9 cellular contexts compared by ENCODE assay signal in the genomic region with DNA sequence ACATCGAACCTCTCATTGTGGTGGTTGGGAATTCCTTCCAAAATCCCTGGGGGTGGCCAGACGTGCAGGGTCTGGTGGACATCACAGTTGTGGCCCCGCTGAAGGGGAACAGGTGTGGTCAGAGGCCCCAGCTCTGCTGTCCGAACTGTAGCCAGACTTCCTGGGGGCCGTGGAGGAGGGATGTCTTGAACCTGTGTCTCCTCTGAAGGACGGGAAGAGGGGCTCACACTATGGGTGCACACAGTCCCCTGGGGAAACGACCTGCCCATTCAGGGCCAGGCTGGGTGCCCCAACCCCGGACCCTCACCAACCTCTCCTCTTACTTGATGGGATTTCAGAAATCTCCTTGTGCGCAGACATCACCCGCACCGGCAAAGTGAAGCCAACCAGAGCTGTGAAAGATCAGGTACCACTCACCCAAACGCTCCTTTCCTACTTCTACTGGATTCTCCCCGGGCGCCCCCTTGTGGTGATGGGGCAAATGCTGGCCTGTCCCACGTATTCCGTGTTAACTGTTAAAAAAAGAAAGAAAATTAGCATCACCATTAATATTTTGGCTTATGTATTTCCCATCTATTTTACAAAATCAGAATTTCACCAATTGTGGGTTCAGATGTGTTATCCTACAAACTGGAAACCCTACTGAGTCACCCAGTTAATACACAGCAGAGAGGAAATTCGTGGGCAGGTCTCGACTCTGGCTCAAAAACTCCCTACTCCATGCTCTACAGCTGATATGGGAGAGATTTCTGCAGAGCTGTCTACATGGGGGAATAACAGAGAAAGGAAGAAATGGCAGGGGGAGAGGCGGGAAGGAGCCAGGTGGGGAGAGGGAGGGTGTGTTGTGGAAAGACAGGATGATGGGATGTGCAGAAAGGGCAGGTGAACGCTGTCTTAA. TPM values are rescaled to one million over a fixed set of nuclear protein-coding genes. Genes with fewer than 3 reads are reported as not detected.
A peak's percentile ranks its signal among the peaks of the same experiment; 100 is the strongest.
DNase-seq lines count a peak whose midpoint lies in the region; ATAC-seq, FAIRE-seq and TF ChIP-seq lines count a peak whose summit lies in the region.
"Had no signal": no experiment of that assay in that cellular context is flagged by ENCODE, and none has a peak within 500 bp of the region (broad histone marks: within the 10 kb centered on the region; RNA-seq: fewer than 3 reads in every experiment).

No MANE protein-coding gene starts in this region.

- H3K36me3 Mint-ChIP-seq in naive thymus-derived CD8-positive, alpha-beta T cell, result peaks cover 0 to 5% (median 0%) of the 10 kb centered on the region in 3 donors
- peaks cover 3% of the 10 kb centered on the region in 2 donors for H3K36me3 Mint-ChIP-seq in stimulated activated naive B cell treated with anti-CD40 and anti-IgM and Interleukin-4, amounts not matched to agents 10 μg/mL and 1 μg/mL and 100 μg/mL, for 72 hours

- H3K4me1 Mint-ChIP-seq in naive thymus-derived CD8-positive, alpha-beta T cell, result peaks cover 0 to 8% (median under 1%) of the 10 kb centered on the region in 4 donors
- peaks cover 1 to 6% of the 10 kb centered on the region in 2 donors for H3K4me1 Mint-ChIP-seq in stimulated activated naive B cell treated with anti-CD40 and anti-IgM and Interleukin-4, amounts not matched to agents 10 μg/mL and 1 μg/mL and 100 μg/mL, for 72 hours

- no peak overlapping the region for H3K4me3 Mint-ChIP-seq in naive thymus-derived CD8-positive, alpha-beta T cell
- H3K4me3 Mint-ChIP-seq in stimulated activated naive B cell treated with anti-CD40 and anti-IgM and Interleukin-4, amounts not matched to agents 10 μg/mL and 1 μg/mL and 100 μg/mL, for 72 hours, result no peak overlapping the region

- H3K27ac Mint-ChIP-seq in naive thymus-derived CD8-positive, alpha-beta T cell, result no peak overlapping the region
- peak overlapping the region; percentile 9 for H3K27ac Mint-ChIP-seq in stimulated activated naive B cell treated with anti-CD40 and anti-IgM and Interleukin-4, amounts not matched to agents 10 μg/mL and 1 μg/mL and 100 μg/mL, for 72 hours

- peak; percentile 52 to 54 for ATAC-seq in naive thymus-derived CD8-positive, alpha-beta T cell
- ATAC-seq in stimulated activated naive B cell treated with anti-CD40 and anti-IgM and Interleukin-4, amounts not matched to agents 10 μg/mL and 1 μg/mL and 100 μg/mL, for 72 hours (replicated peaks), result peak; percentile 75 to 84

- POLR2A ChIA-PET in naive thymus-derived CD8-positive, alpha-beta T cell (lab: Charles Lee), result no interaction called here

- H3K4me3 ChIP-seq in epithelial cell of proximal tubule (ENCODE audit: low read depth, low read length), result no peak overlapping the region

- peaks cover 6 to 45% (median 11%) of the 10 kb centered on the region in 5 donors for H3K27me3 Mint-ChIP-seq in naive thymus-derived CD8-positive, alpha-beta T cell
- peaks cover 36 to 37% of the 10 kb centered on the region in 2 donors for H3K27me3 Mint-ChIP-seq in stimulated activated naive B cell treated with anti-CD40 and anti-IgM and Interleukin-4, amounts not matched to agents 10 μg/mL and 1 μg/mL and 100 μg/mL, for 72 hours

- no peak for TF ChIP-seq POLR2A in H54 (IDR thresholded peaks at IDR 0.05; ENCODE audit: low read depth, low read length)

- FAIRE-seq in H54 (lab: Jason Lieb, UNC), result no peak

- peak; percentile 98 for TF ChIP-seq CTCF in epithelial cell of proximal tubule (conservative IDR thresholded peaks at IDR 0.05; ENCODE audit: low read depth, low read length)

- peaks cover 0 to 6% (median 0%) of the 10 kb centered on the region in 9 donors for H3K9me3 Mint-ChIP-seq in naive thymus-derived CD8-positive, alpha-beta T cell
- peaks cover 5 to 8% of the 10 kb centered on the region in 2 donors for H3K9me3 Mint-ChIP-seq in stimulated activated naive B cell treated with anti-CD40 and anti-IgM and Interleukin-4, amounts not matched to agents 10 μg/mL and 1 μg/mL and 100 μg/mL, for 72 hours

- DNase-seq in AG20443 (ENCODE audit: low spot score) (peak; percentile 71), H54 (ENCODE audit: insufficient read length, low spot score) (peak; percentile 38), NCI-H69 (lab: John Stamatoyannopoulos, UW) (peak; percentile 63), epithelial cell of proximal tubule (ENCODE audit: low read depth) (no peak), cerebellar nuclear complex (lab: John Stamatoyannopoulos, UW) (no peak)
- DNase-seq in activated CD8-positive, alpha-beta memory T cell treated with anti-CD3 and anti-CD28 coated beads for 48 hours (ENCODE audit: low read depth in 2 of 3, low spot score in 2 of 3), result peak; percentile 14 to 70 (median 60)
- peak; percentile 22 to 77 (median 54) for DNase-seq in naive thymus-derived CD8-positive, alpha-beta T cell
- DNase-seq in stimulated activated naive B cell treated with anti-CD40 and anti-IgM and Interleukin-4, amounts not matched to agents 10 μg/mL and 1 μg/mL and 100 μg/mL, for 72 hours, result peak; percentile 15

RNA-seq across cellular contexts. Expression of a gene that starts 28.1 kb away (rescaled TPM):
- total RNA-seq in epithelial cell of proximal tubule, result not detected in 2 replicates
- total RNA-seq in naive thymus-derived CD8-positive, alpha-beta T cell, result 1 to 10 TPM; 3.9 to 4.3 TPM
- polyA plus RNA-seq in naive thymus-derived CD8-positive, alpha-beta T cell, result 10 to 100 TPM; 10.7 to 12.8 (median 11.8) TPM
- total RNA-seq: urinary bladder had no signal

RNA-seq across cellular contexts. Expression of a gene that starts 35.9 kb away (rescaled TPM):
- total RNA-seq in epithelial cell of proximal tubule, result not detected in 2 replicates
- total RNA-seq in naive thymus-derived CD8-positive, alpha-beta T cell, result not detected
- not detected for polyA plus RNA-seq in naive thymus-derived CD8-positive, alpha-beta T cell
- total RNA-seq: urinary bladder had no signal
- polyA plus RNA-seq: urinary bladder had no signal

Comparison
In these comparisons a context has a peak if more than half of its experiments do, and no peak if none do; other contexts are left out.
1. DNase-seq: peak in AG20443 (single experiment), H54 (single experiment), NCI-H69 (single experiment), activated CD8-positive, alpha-beta memory T cell treated with anti-CD3 and anti-CD28 coated beads for 48 hours (3 of 3), naive thymus-derived CD8-positive, alpha-beta T cell (10 of 10) and stimulated activated naive B cell treated with anti-CD40 and anti-IgM and Interleukin-4, amounts not matched to agents 10 μg/mL and 1 μg/mL and 100 μg/mL, for 72 hours (single experiment); none in epithelial cell of proximal tubule (single experiment) and cerebellar nuclear complex (0 of 2).